12 cellular contexts compared by ENCODE assay signal in genomic region chr17:78823282-78824046, GRCh38. TPM values are rescaled to one million over a fixed set of nuclear protein-coding genes. Genes with fewer than 3 reads are reported as not detected.
DNase-seq lines count a peak whose midpoint lies in the region; ATAC-seq and TF ChIP-seq lines count a peak whose summit lies in the region.
"Had no signal": no experiment of that assay in that cellular context is flagged by ENCODE, and none has a peak within 500 bp of the region (broad histone marks: within the 10 kb centered on the region; RNA-seq: fewer than 3 reads in every experiment).

No MANE protein-coding gene starts in this region.

- no peak overlapping the region for H3K4ac ChIP-seq in neuronal stem cell (ENCODE audit: low read length)

- H2AK5ac ChIP-seq in neuronal stem cell (ENCODE audit: low read depth, low read length) = no peak overlapping the region

- peaks cover 44% of the 10 kb centered on the region for H4K20me1 ChIP-seq in DND-41 (ENCODE audit: insufficient read depth, low read length)

- H3K36me3 ChIP-seq in DND-41 (ENCODE audit: insufficient read depth, low read length) (peaks cover 92% of the 10 kb centered on the region), HEK293 (ENCODE audit: control insufficient read depth in 2 of 2, insufficient read depth in 1 of 2, low read length in 2 of 2) (peaks cover 52 to 97% of the 10 kb centered on the region in 2 experiments), neuronal stem cell (replicated peaks in 1 of 2; ENCODE audit: control insufficient read depth in 2 of 2, insufficient read depth in 2 of 2, low read length in 2 of 2) (peaks cover 49 to 95% of the 10 kb centered on the region in 2 donors)

- H3K14ac ChIP-seq in neuronal stem cell (ENCODE audit: low read length) = no peak overlapping the region

- no peaks in the 10 kb centered on the region for H3K27me3 Mint-ChIP-seq in central memory CD8-positive, alpha-beta T cell
- no peaks in the 10 kb centered on the region for H3K27me3 Mint-ChIP-seq in progenitor cell of endocrine pancreas

- no peak overlapping the region for H2BK15ac ChIP-seq in neuronal stem cell (ENCODE audit: low read length)

- CTCF ChIA-PET in HEK293 (lab: Yijun Ruan, JAX) = interaction anchor here (0.6 kb wide), 1 partner anchor 8 kb away, joined by 3 read pairs; no protein-coding TSS in a partner anchor

- H3K9me3 Mint-ChIP-seq in central memory CD8-positive, alpha-beta T cell = no peaks in the 10 kb centered on the region
- no peaks in the 10 kb centered on the region for H3K9me3 Mint-ChIP-seq in progenitor cell of endocrine pancreas (ENCODE audit: low read depth)

- no peak overlapping the region for H2BK120ac ChIP-seq in neuronal stem cell (ENCODE audit: low read depth, low read length)

- H3K4me3 ChIP-seq in DND-41 (ENCODE audit: low read depth in 1 of 2, low read length in 2 of 2) = no peak overlapping the region
- no peak overlapping the region for H3K4me3 ChIP-seq in HEK293 (ENCODE audit: low read depth, low read length)
- H3K4me3 ChIP-seq in neuronal stem cell (ENCODE audit: low read length in 2 of 2) = peak overlapping the region in 1 of 2 donors; percentile 39

- no peak overlapping the region for H4K91ac ChIP-seq in neuronal stem cell (ENCODE audit: low read depth, low read length, poor library complexity)

- H3K27ac ChIP-seq in DND-41 (ENCODE audit: low read length) (no peak overlapping the region), HEK293 (ENCODE audit: extremely low read depth, low read depth, low read length) (no peak overlapping the region), neuronal stem cell (replicated peaks; ENCODE audit: low read length) (peak overlapping the region; percentile 26)

- TF ChIP-seq CTCF in DND-41 (IDR thresholded peaks at IDR 0.05; ENCODE audit: borderline replicate concordance, extremely low read depth, low read length, poor library complexity, severe bottlenecking) (peak; percentile 39), HEK293 (tag by site-specific recombination; IDR thresholded peaks at IDR 0.05) (no peak), progenitor cell of endocrine pancreas (IDR thresholded peaks at IDR 0.05; ENCODE audit: unreplicated experiment) (no peak)

- no peak for DNase-seq in DND-41
- no peak for DNase-seq in central memory CD8-positive, alpha-beta T cell (ENCODE audit: low spot score in 2 of 2)
- DNase-seq in neuronal stem cell (ENCODE audit: low spot score) = no peak
- no peak for DNase-seq in progenitor cell of endocrine pancreas (ENCODE audit: low spot score, unreplicated experiment)
- no peak for DNase-seq in NK-92 treated with Interleukin-12 subunit alpha and Interleukin-12 subunit beta, amount 100 ng/mL, for 24 hours (lab: John Stamatoyannopoulos, UW)
- DNase-seq: DMS153, erythroblast, midbrain, MM.1S, retina had no signal

- no peak overlapping the region for H2BK12ac ChIP-seq in neuronal stem cell (ENCODE audit: low read length)

- peak overlapping the region; percentile 9 for H3K27ac Mint-ChIP-seq in central memory CD8-positive, alpha-beta T cell (ENCODE audit: low read depth)
- no peak overlapping the region for H3K27ac Mint-ChIP-seq in progenitor cell of endocrine pancreas

- H3K9ac ChIP-seq in DND-41 (ENCODE audit: low read depth, low read length) (no peak overlapping the region), neuronal stem cell (ENCODE audit: low read depth, low read length, poor library complexity) (no peak overlapping the region)

- POLR2A ChIA-PET in HEK293 (lab: Yijun Ruan, JAX) = no interaction called here

- H3K27me3 ChIP-seq in DND-41 (ENCODE audit: insufficient read depth, low read length, poor library complexity) (no peaks in the 10 kb centered on the region), neuronal stem cell (ENCODE audit: control insufficient read depth in 3 of 3, insufficient read depth in 3 of 3, low read depth in 1 of 3, low read length in 3 of 3) (no peaks in the 10 kb centered on the region)

- H3K4me3 Mint-ChIP-seq in central memory CD8-positive, alpha-beta T cell = no peak overlapping the region
- no peak overlapping the region for H3K4me3 Mint-ChIP-seq in progenitor cell of endocrine pancreas (ENCODE audit: low read depth)

- H3K18ac ChIP-seq in neuronal stem cell (ENCODE audit: low read length) = no peak overlapping the region

- no peaks in the 10 kb centered on the region for H3K9me3 ChIP-seq in DND-41 (ENCODE audit: insufficient read depth, low read length, severe bottlenecking)
- H3K9me3 ChIP-seq in HEK293 (ENCODE audit: control insufficient read depth, insufficient read depth, low read depth, low read length) = no peaks in the 10 kb centered on the region
- H3K9me3 ChIP-seq in neuronal stem cell (replicated peaks in 1 of 2; ENCODE audit: control insufficient read depth in 2 of 2, insufficient read depth in 1 of 2, low read depth in 1 of 2, low read length in 2 of 2) = no peaks in the 10 kb centered on the region

- H2AFZ ChIP-seq in DND-41 (ENCODE audit: low read depth, low read length) (no peak overlapping the region), neuronal stem cell (ENCODE audit: low read length) (no peak overlapping the region)

- H3K36me3 Mint-ChIP-seq in central memory CD8-positive, alpha-beta T cell (ENCODE audit: insufficient read depth) = peaks cover 79% of the 10 kb centered on the region
- H3K36me3 Mint-ChIP-seq in progenitor cell of endocrine pancreas (ENCODE audit: insufficient read depth) = peaks cover 44% of the 10 kb centered on the region

- no CpG with 5 or more reads among the region's 14 CpGs for WGBS in neuronal stem cell (ENCODE audit: extremely low coverage in 2 of 2, insufficient read length in 2 of 2, insufficient replicate concordance in 1 of 2), 2 donors

- H3K4me1 Mint-ChIP-seq in central memory CD8-positive, alpha-beta T cell = peaks cover 55% of the 10 kb centered on the region
- no peaks in the 10 kb centered on the region for H3K4me1 Mint-ChIP-seq in progenitor cell of endocrine pancreas (ENCODE audit: low read depth)

- H3K4me2 ChIP-seq in DND-41 (ENCODE audit: insufficient read depth, low read length) (no peak overlapping the region), neuronal stem cell (ENCODE audit: insufficient read depth, low read length, poor library complexity, severe bottlenecking) (no peak overlapping the region)

- no peak overlapping the region for H2BK5ac ChIP-seq in neuronal stem cell (ENCODE audit: low read length)

- no peak overlapping the region for H4K8ac ChIP-seq in neuronal stem cell (ENCODE audit: low read depth, low read length)

- peaks cover 2% of the 10 kb centered on the region; the same call in 1 of the 2 replicates for H3K79me2 ChIP-seq in DND-41 (ENCODE audit: insufficient read depth, low read length)

- no peak overlapping the region for H3K23ac ChIP-seq in neuronal stem cell (ENCODE audit: low read depth, low read length, poor library complexity)

- H3K79me1 ChIP-seq in neuronal stem cell (ENCODE audit: low read depth, low read length) = peaks cover 2% of the 10 kb centered on the region

- no peak for ATAC-seq in DND-41 (ENCODE audit: insufficient read depth, low read depth)
- no peak for ATAC-seq in central memory CD8-positive, alpha-beta T cell (replicated peaks; ENCODE audit: extremely low read depth, poor library complexity, severe bottlenecking)
- ATAC-seq in HG03342 (IDR thresholded peaks at IDR 0.05; ENCODE audit: unreplicated experiment) = no peak

- peaks cover 31% of the 10 kb centered on the region for H3K4me1 ChIP-seq in DND-41 (ENCODE audit: insufficient read depth, low read length)
- no peaks in the 10 kb centered on the region for H3K4me1 ChIP-seq in HEK293 (ENCODE audit: control insufficient read depth, insufficient read depth, low read length)
- H3K4me1 ChIP-seq in neuronal stem cell (ENCODE audit: control insufficient read depth in 2 of 2, insufficient read depth in 1 of 2, low read depth in 1 of 2, low read length in 2 of 2) = peaks cover 8 to 9% of the 10 kb centered on the region in 2 donors

TF ChIP-seq in HEK293, 187 proteins besides CTCF, POLR2A, EP300 and RAD21:
- TF ChIP-seq ZNF791 (tag by site-specific recombination; IDR thresholded peaks at IDR 0.05) = no peak
- TF ChIP-seq ZIC2 (tag by site-specific recombination; IDR thresholded peaks at IDR 0.05) = peak; percentile 93

RNA-seq across cellular contexts. Expression of gene USP36, which starts 17.1 kb away (rescaled TPM):
- polyA plus RNA-seq in neuronal stem cell (2013, experiment 1 of 2) = 21.1 TPM
- 23.6 TPM for polyA plus RNA-seq in neuronal stem cell (2013, experiment 2 of 2)
- total RNA-seq in progenitor cell of endocrine pancreas = 54.1 and 54.9 TPM in 2 replicates

RNA-seq across cellular contexts. Expression of gene CYTH1, which starts 41.4 kb away (rescaled TPM):
- 13.3 TPM for polyA plus RNA-seq in neuronal stem cell (2013, experiment 1 of 2)
- polyA plus RNA-seq in neuronal stem cell (2013, experiment 2 of 2) = 13.8 TPM
- total RNA-seq in progenitor cell of endocrine pancreas = 30.1 and 33.3 TPM in 2 replicates
